In genomic region chr3:125968121-125968520, GRCh38 we compare ENCODE assay signal across 12 cellular contexts. TPM values are rescaled to one million over a fixed set of nuclear protein-coding genes. Genes with fewer than 3 reads are reported as not detected.
DNase-seq lines count a peak whose midpoint lies in the region; FAIRE-seq and TF ChIP-seq lines count a peak whose summit lies in the region.
"Not testable (repeated sequence)": the region's sequence is repeated elsewhere in the genome, so short reads cannot be mapped to it uniquely, and the experiment has no call there.
"Had no signal": no experiment of that assay in that cellular context is flagged by ENCODE, and none has a peak within 500 bp of the region (broad histone marks: within the 10 kb centered on the region; RNA-seq: fewer than 3 reads in every experiment).

No MANE protein-coding gene starts in this region.

- H3K4ac ChIP-seq in trophoblast cell (ENCODE audit: low read depth, low read length) = not testable (repeated sequence)

- H3K4me3 Mint-ChIP-seq in astrocyte (ENCODE audit: unreplicated experiment) = not testable (repeated sequence)

- POLR2A ChIA-PET in PC-9 (lab: Charles Lee; ENCODE audit: unreplicated experiment) = not testable (repeated sequence)

- BruUV-seq in PC-9 (replicated peaks; lab: Mats Ljungman, UMichigan) = not testable (repeated sequence)

- intact Hi-C loops in PC-9 (cut with micrococcal nuclease; ENCODE audit: unreplicated experiment) = loop anchor here (5.0 kb wide), 1 partner anchor 159 kb away; no protein-coding TSS in a partner anchor

- H3K9me3 Mint-ChIP-seq in astrocyte (ENCODE audit: unreplicated experiment) = not testable (repeated sequence)

- not testable (repeated sequence) for H3K79me1 ChIP-seq in trophoblast cell (ENCODE audit: low read length)

- not testable (repeated sequence) for H2AFZ ChIP-seq in PC-9; astrocyte (ENCODE audit: low read depth, low read length); trophoblast cell (ENCODE audit: insufficient read depth, low read length, poor library complexity)

- peaks cover 26% of the 10 kb centered on the region for H3K27me3 Mint-ChIP-seq in astrocyte (ENCODE audit: low read depth, unreplicated experiment)

- H3K9ac ChIP-seq in astrocyte (ENCODE audit: low read length); trophoblast cell (ENCODE audit: low read length): not testable (repeated sequence)

- WGBS in trophoblast cell (ENCODE audit: extremely low coverage, insufficient coverage, insufficient read length) = no CpG with 5 or more reads among the region's 2 CpGs

- not testable (repeated sequence) for H3K9me2 ChIP-seq in PC-9 (ENCODE audit: insufficient read depth)

- H4K8ac ChIP-seq in trophoblast cell (ENCODE audit: low read depth, low read length) = not testable (repeated sequence)

- not testable (repeated sequence) for H4K20me1 ChIP-seq in PC-9 (ENCODE audit: insufficient read depth); astrocyte (ENCODE audit: insufficient read depth, low read length)

- H3K18ac ChIP-seq in trophoblast cell (ENCODE audit: low read length) = not testable (repeated sequence)

- H3K4me1 ChIP-seq in PC-9 (replicated peaks; ENCODE audit: insufficient read depth) = peaks cover 19% of the 10 kb centered on the region
- H3K4me1 ChIP-seq in astrocyte (ENCODE audit: insufficient read depth, low read length); trophoblast cell (ENCODE audit: control insufficient read depth in 1 of 2, insufficient read depth in 2 of 2, low read length in 2 of 2): not testable (repeated sequence)

- H4K12ac ChIP-seq in trophoblast cell (ENCODE audit: low read depth, low read length) = not testable (repeated sequence)

- H3K27me3 ChIP-seq in PC-9 (ENCODE audit: insufficient read depth, low read depth); trophoblast cell (ENCODE audit: insufficient read depth, low read length): not testable (repeated sequence)
- H3K27me3 ChIP-seq in astrocyte (ENCODE audit: insufficient read depth, low read length) = peaks cover 40% of the 10 kb centered on the region

- not testable (repeated sequence) for H3K4me3 ChIP-seq in PC-9; astrocyte (ENCODE audit: insufficient read depth, low read depth, low read length); trophoblast cell (ENCODE audit: low read depth, low read length)

- H3K9me3 ChIP-seq in PC-9 (ENCODE audit: insufficient read depth, low read depth); astrocyte (ENCODE audit: insufficient read depth, low read depth, low read length); trophoblast cell (ENCODE audit: insufficient read depth, low read depth, low read length): not testable (repeated sequence)

- H3K4me2 ChIP-seq in PC-9 = 0 out of 2 replicates have a peak overlapping the region, but pooled peaks have one; percentile 7
- not testable (repeated sequence) for H3K4me2 ChIP-seq in astrocyte (ENCODE audit: low read length); trophoblast cell (ENCODE audit: low read length)

- H3K23ac ChIP-seq in trophoblast cell (ENCODE audit: low read length) = not testable (repeated sequence)

- DNase-seq in D721Med (ENCODE audit: insufficient read length, low spot score); PC-9; astrocyte (ENCODE audit: low read depth): not testable (repeated sequence)
- DNase-seq in trophoblast cell = peak; percentile 71 to 90

- not testable (repeated sequence) for H3K36me3 ChIP-seq in PC-9 (ENCODE audit: low read depth); astrocyte (ENCODE audit: insufficient read depth, low read length); trophoblast cell (ENCODE audit: control insufficient read depth in 1 of 2, insufficient read depth in 2 of 2, low read length in 2 of 2)

- H2AK5ac ChIP-seq in trophoblast cell (ENCODE audit: low read length) = not testable (repeated sequence)

- not testable (repeated sequence) for H3F3A ChIP-seq in PC-9 (ENCODE audit: insufficient read depth, low read depth)

- H3K4me1 Mint-ChIP-seq in astrocyte (ENCODE audit: low read depth, unreplicated experiment) = not testable (repeated sequence)

- H3K27ac Mint-ChIP-seq in astrocyte (ENCODE audit: unreplicated experiment) = not testable (repeated sequence)

- H3K36me3 Mint-ChIP-seq in astrocyte (ENCODE audit: low read depth, unreplicated experiment) = not testable (repeated sequence)

- H3K14ac ChIP-seq in trophoblast cell (ENCODE audit: low read length) = not testable (repeated sequence)

- not testable (repeated sequence) for H2BK120ac ChIP-seq in trophoblast cell (ENCODE audit: insufficient read depth, low read length, poor library complexity)

- CTCF ChIA-PET in PC-9 (lab: Charles Lee) = not testable (repeated sequence)

- not testable (repeated sequence) for H3K27ac ChIP-seq in PC-9; astrocyte (ENCODE audit: low read depth, low read length); trophoblast cell (ENCODE audit: low read depth, low read length)

- H4K91ac ChIP-seq in trophoblast cell (ENCODE audit: low read depth, low read length) = not testable (repeated sequence)

- not testable (repeated sequence) for H2BK5ac ChIP-seq in trophoblast cell (ENCODE audit: low read depth, low read length, poor library complexity)

- not testable (repeated sequence) for H2BK12ac ChIP-seq in trophoblast cell (ENCODE audit: low read length)

- not testable (repeated sequence) for TF ChIP-seq CTCF in D721Med (IDR thresholded peaks at IDR 0.05; ENCODE audit: insufficient read depth, missing control alignments); PC-9 (conservative IDR thresholded peaks at IDR 0.05); astrocyte (IDR thresholded peaks at IDR 0.05; ENCODE audit: insufficient read depth, low read depth, low read length)

- FAIRE-seq in D721Med (lab: Jason Lieb, UNC) = peak; percentile 85
- FAIRE-seq in astrocyte (lab: Jason Lieb, UNC) = peak; percentile 63
- peak; percentile 87 for FAIRE-seq in islet of Langerhans (lab: Jason Lieb, UNC)

- not testable (repeated sequence) for H3K79me2 ChIP-seq in PC-9 (ENCODE audit: low read depth); astrocyte (ENCODE audit: insufficient read depth, low read length); trophoblast cell (ENCODE audit: control insufficient read depth, insufficient read depth, low read length, poor library complexity)

RNA-seq across cellular contexts. Expression of gene ROPN1B, which starts 0.9 kb away (rescaled TPM):
- 0.50 and 0.85 TPM in 2 replicates for total RNA-seq in PC-9 (2021)
- not detected in 2 replicates for total RNA-seq in astrocyte
- not detected in 2 replicates for polyA plus RNA-seq in trophoblast cell (2013)
- total RNA-seq: A673; Caco-2; CD4-positive, CD25-positive, alpha-beta regulatory T cell; CD8-positive, alpha-beta T cell; G401 had no signal
- polyA plus RNA-seq: AG04450, CD14-positive monocyte had no signal
